In genomic region chr15:80175436-80175835, GRCh38 we compare ENCODE assay signal across 24 cellular contexts. TPM values are rescaled to one million over a fixed set of nuclear protein-coding genes. Genes with fewer than 3 reads are reported as not detected.
A peak's percentile ranks its signal among the peaks of the same experiment; 100 is the strongest.
DNase-seq lines count a peak whose midpoint lies in the region; ATAC-seq, FAIRE-seq and TF ChIP-seq lines count a peak whose summit lies in the region.
"Had no signal": no experiment of that assay in that cellular context is flagged by ENCODE, and none has a peak within 500 bp of the region (broad histone marks: within the 10 kb centered on the region; RNA-seq: fewer than 3 reads in every experiment).

No MANE protein-coding gene starts in this region.

- TF ChIP-seq EP300 in HepG2 (IDR thresholded peaks at IDR 0.05; ENCODE audit: low read depth in 2 of 2, low read length in 2 of 2), result no peak
- TF ChIP-seq EP300 in HepG2 (CRISPR knock-in tag; IDR thresholded peaks at IDR 0.05; ENCODE audit: borderline replicate concordance), result no peak

- H3K4me1 ChIP-seq in HepG2 (ENCODE audit: insufficient read depth, low read length) (peaks cover 26% of the 10 kb centered on the region), right lobe of liver (peaks cover 0 to 62% (median 30%) of the 10 kb centered on the region in 4 donors), liver (ENCODE audit: control insufficient read depth in 4 of 4, insufficient read depth in 4 of 4, low read length in 3 of 4) (peaks cover 28 to 63% (median 56%) of the 10 kb centered on the region in 4 donors)

- no peak overlapping the region for H3K9ac ChIP-seq in HepG2 (ENCODE audit: insufficient read depth, low read depth, low read length)
- no peak overlapping the region for H3K9ac ChIP-seq in liver (ENCODE audit: low read depth in 1 of 2, low read length in 2 of 2)
- H3K9ac ChIP-seq: KMS-11 had no signal

- peaks cover 7 to 50% of the 10 kb centered on the region in 2 experiments; a peak in 4 of 5 replicates for H3K36me3 ChIP-seq in HepG2 (replicated peaks in 1 of 2; ENCODE audit: control insufficient read depth in 1 of 2, insufficient read depth in 2 of 2, low read length in 2 of 2)
- peaks cover 0 to 46% (median 24%) of the 10 kb centered on the region in 4 donors for H3K36me3 ChIP-seq in right lobe of liver
- peaks cover 12 to 27% (median 23%) of the 10 kb centered on the region in 4 donors for H3K36me3 ChIP-seq in liver (ENCODE audit: control insufficient read depth in 4 of 4, insufficient read depth in 3 of 4, low read depth in 1 of 4, low read length in 3 of 4)

- FAIRE-seq in HepG2 (lab: Jason Lieb, UNC), result no peak
- FAIRE-seq: GM12891, H1, HTR-8/SVneo had no signal

- no peak overlapping the region for H3K27ac Mint-ChIP-seq in stimulated activated effector memory CD8-positive, alpha-beta T cell treated with anti-CD3 and anti-CD28 coated beads, Interleukin-12 subunit alpha, Interleukin-12 subunit beta, amount 100 ng/mL, for 72 hours
- no peak overlapping the region for H3K27ac Mint-ChIP-seq in activated T-helper 1 cell treated with anti-CD3 and anti-CD28 coated beads, Interleukin-12 subunit alpha, Interleukin-12 subunit beta, Interleukin-2, Interleukin-4 antibody, amounts not matched to agents 30 ng/mL and 10 ng/mL and 1 ng/mL, durations not matched to agents 14 hours and 24 hours and 36 hours

- ATAC-seq in HepG2 (no peak), right lobe of liver (no peak)
- ATAC-seq in stimulated activated effector memory CD8-positive, alpha-beta T cell treated with anti-CD3 and anti-CD28 coated beads, Interleukin-12 subunit alpha, Interleukin-12 subunit beta, amount 100 ng/mL, for 72 hours, result peak; percentile 8
- ATAC-seq: PC-3 had no signal

- POLR2A ChIA-PET in HepG2 (lab: Yijun Ruan, JAX), result no interaction called here

- in situ Hi-C loops in HepG2 (cut with HindIII; ENCODE audit: extremely low pct_ligation_motif_present, low pct_unique_long_range_greater_than_20kb), result no loop called here

- 100% methylated on average over 3 of the region's 9 CpGs for WGBS in HepG2 (ENCODE audit: low lambda C conversion rate)
- WGBS in right lobe of liver (ENCODE audit: insufficient coverage, low coverage, low lambda C conversion rate, missing lambda C conversion rate), result no CpG with 5 or more reads among the region's 9 CpGs
- 96% methylated on average over 9 of the region's 9 CpGs for WGBS in liver

- no peak for TF ChIP-seq CTCF in HepG2 (CRISPR knock-in tag; IDR thresholded peaks at IDR 0.05)
- TF ChIP-seq CTCF in right lobe of liver (IDR thresholded peaks at IDR 0.05), result no peak
- TF ChIP-seq CTCF in liver (IDR thresholded peaks at IDR 0.05; ENCODE audit: low read depth, low read length, missing input control), result no peak

- no peaks in the 10 kb centered on the region for H3K27me3 Mint-ChIP-seq in activated T-helper 1 cell treated with anti-CD3 and anti-CD28 coated beads, Interleukin-12 subunit alpha, Interleukin-12 subunit beta, Interleukin-2, Interleukin-4 antibody, amounts not matched to agents 30 ng/mL and 10 ng/mL and 1 ng/mL, durations not matched to agents 14 hours and 24 hours and 36 hours (ENCODE audit: insufficient read depth)

- H3K79me2 ChIP-seq in HepG2 (ENCODE audit: insufficient read depth, low read length), result no peaks in the 10 kb centered on the region

- no peak overlapping the region for H3K27ac ChIP-seq in HepG2 (ENCODE audit: extremely low read length, insufficient read depth, low read length)
- H3K27ac ChIP-seq in right lobe of liver, result peak overlapping the region in 1 of 3 donors; percentile 58
- peak overlapping the region; percentile 84 to 90 for H3K27ac ChIP-seq in liver (ENCODE audit: low read depth in 1 of 2, low read length in 2 of 2)
- H3K27ac ChIP-seq: KMS-11, SJSA1 had no signal

- TF ChIP-seq POLR2A in HepG2 (IDR thresholded peaks at IDR 0.05; ENCODE audit: insufficient read depth in 1 of 2, low read depth in 2 of 2, low read length in 2 of 2) (no peak), right lobe of liver (IDR thresholded peaks at IDR 0.05) (no peak)

- H3K36me3 Mint-ChIP-seq in stimulated activated effector memory CD8-positive, alpha-beta T cell treated with anti-CD3 and anti-CD28 coated beads, Interleukin-12 subunit alpha, Interleukin-12 subunit beta, amount 100 ng/mL, for 72 hours, result peaks cover 47% of the 10 kb centered on the region
- peaks cover 29% of the 10 kb centered on the region for H3K36me3 Mint-ChIP-seq in activated T-helper 1 cell treated with anti-CD3 and anti-CD28 coated beads, Interleukin-12 subunit alpha, Interleukin-12 subunit beta, Interleukin-2, Interleukin-4 antibody, amounts not matched to agents 30 ng/mL and 10 ng/mL and 1 ng/mL, durations not matched to agents 14 hours and 24 hours and 36 hours (ENCODE audit: low read depth)

- CTCF ChIA-PET in HepG2 (lab: Yijun Ruan, JAX; ENCODE audit: low intra/inter-chr PET ratio, low total read pairs), result no interaction called here

- TF ChIP-seq RAD21 in HepG2 (CRISPR knock-in tag; IDR thresholded peaks at IDR 0.05), result no peak
- TF ChIP-seq RAD21 in liver (IDR thresholded peaks at IDR 0.05), result no peak

- no peak overlapping the region for H3K4me3 Mint-ChIP-seq in stimulated activated effector memory CD8-positive, alpha-beta T cell treated with anti-CD3 and anti-CD28 coated beads, Interleukin-12 subunit alpha, Interleukin-12 subunit beta, amount 100 ng/mL, for 72 hours
- H3K4me3 Mint-ChIP-seq in activated T-helper 1 cell treated with anti-CD3 and anti-CD28 coated beads, Interleukin-12 subunit alpha, Interleukin-12 subunit beta, Interleukin-2, Interleukin-4 antibody, amounts not matched to agents 30 ng/mL and 10 ng/mL and 1 ng/mL, durations not matched to agents 14 hours and 24 hours and 36 hours, result no peak overlapping the region

- BruUV-seq in HepG2 (replicated peaks; lab: Mats Ljungman, UMichigan), result no TSS peak

- intact Hi-C loops in HepG2 (cut with micrococcal nuclease; ENCODE audit: unreplicated experiment), result no loop called here
- intact Hi-C loops in right lobe of liver (cut with DNase I), result loop anchor here (10.0 kb wide), 1 partner anchor 111 kb away; no protein-coding TSS in a partner anchor
- intact Hi-C loops in activated T-helper 1 cell treated with anti-CD3 and anti-CD28 coated beads, Interleukin-12 subunit alpha, Interleukin-12 subunit beta, Interleukin-2, Interleukin-4 antibody, amounts not matched to agents 30 ng/mL and 10 ng/mL and 1 ng/mL, durations not matched to agents 14 hours and 24 hours and 36 hours (cut with micrococcal nuclease), result no loop called here

- H3K9me3 ChIP-seq in HepG2 (ENCODE audit: low read length) (no peaks in the 10 kb centered on the region), right lobe of liver (no peaks in the 10 kb centered on the region), liver (ENCODE audit: control insufficient read depth in 4 of 4, low read length in 3 of 4) (no peaks in the 10 kb centered on the region)
- H3K9me3 ChIP-seq: SJSA1 had no signal

- no peak overlapping the region for H2AFZ ChIP-seq in HepG2 (ENCODE audit: low read length)

- no peaks in the 10 kb centered on the region; a peak in 1 of 5 replicates for H3K27me3 ChIP-seq in HepG2 (ENCODE audit: control insufficient read depth in 1 of 2, insufficient read depth in 2 of 2, low read length in 2 of 2)
- H3K27me3 ChIP-seq in right lobe of liver, result no peaks in the 10 kb centered on the region
- no peaks in the 10 kb centered on the region for H3K27me3 ChIP-seq in liver (ENCODE audit: control insufficient read depth in 4 of 4, insufficient read depth in 4 of 4, low read length in 3 of 4)
- H3K27me3 ChIP-seq: SJSA1 had no signal

- no peak overlapping the region for H3K4me2 ChIP-seq in HepG2 (ENCODE audit: low read depth, low read length)
- H3K4me2 ChIP-seq: KMS-11 had no signal

- peaks cover 12% of the 10 kb centered on the region for H3K4me1 Mint-ChIP-seq in stimulated activated effector memory CD8-positive, alpha-beta T cell treated with anti-CD3 and anti-CD28 coated beads, Interleukin-12 subunit alpha, Interleukin-12 subunit beta, amount 100 ng/mL, for 72 hours
- peaks cover 5% of the 10 kb centered on the region for H3K4me1 Mint-ChIP-seq in activated T-helper 1 cell treated with anti-CD3 and anti-CD28 coated beads, Interleukin-12 subunit alpha, Interleukin-12 subunit beta, Interleukin-2, Interleukin-4 antibody, amounts not matched to agents 30 ng/mL and 10 ng/mL and 1 ng/mL, durations not matched to agents 14 hours and 24 hours and 36 hours (ENCODE audit: low read depth)

- H3K4me3 ChIP-seq in HepG2 (replicated peaks in 1 of 3; ENCODE audit: insufficient read depth in 1 of 3, low read depth in 2 of 3, low read length in 3 of 3) (no peak overlapping the region), right lobe of liver (no peak overlapping the region), liver (ENCODE audit: low read depth in 1 of 3, low read length in 3 of 3) (no peak overlapping the region)
- H3K4me3 ChIP-seq: SJSA1 had no signal

- DNase-seq in HepG2 (ENCODE audit: low spot score), result no peak
- no peak for DNase-seq in right lobe of liver
- DNase-seq in stimulated activated effector memory CD8-positive, alpha-beta T cell treated with anti-CD3 and anti-CD28 coated beads, Interleukin-12 subunit alpha, Interleukin-12 subunit beta, amount 100 ng/mL, for 72 hours (ENCODE audit: low spot score in 2 of 2), result no peak
- no peak for DNase-seq in RPMI8226
- no peak for DNase-seq in activated naive CD4-positive, alpha-beta T cell treated with anti-CD3 and anti-CD28 coated beads, Interleukin-2, amount 50 U/mL, for 16 hours
- no peak for DNase-seq in activated T-helper 1 cell treated with anti-CD3 and anti-CD28 coated beads, Interleukin-12 subunit alpha, Interleukin-12 subunit beta, Interleukin-2, Interleukin-4 antibody, amounts not matched to agents 30 ng/mL and 10 ng/mL and 1 ng/mL, durations not matched to agents 14 hours and 24 hours and 36 hours (ENCODE audit: low spot score)
- DNase-seq: Calu3; DMS79 treated with DMSO at 0.1 percent for 48 hours; GF-D8; NCI-H1105 treated with DMSO at 0.1 percent for 48 hours; NCI-H146; NCI-H1930; NCI-H2107; NCI-H524; NCI-H748 treated with DMSO at 0.1 percent for 48 hours; NK-92 treated with Interleukin-12 subunit alpha and Interleukin-12 subunit beta, amount 100 ng/mL, for 24 hours; PC-3; Right ventricle myocardium superior had no signal

- no peaks in the 10 kb centered on the region for H4K20me1 ChIP-seq in HepG2 (ENCODE audit: insufficient read depth, low read length)

- no peaks in the 10 kb centered on the region for H3K9me3 Mint-ChIP-seq in stimulated activated effector memory CD8-positive, alpha-beta T cell treated with anti-CD3 and anti-CD28 coated beads, Interleukin-12 subunit alpha, Interleukin-12 subunit beta, amount 100 ng/mL, for 72 hours
- no peaks in the 10 kb centered on the region for H3K9me3 Mint-ChIP-seq in activated T-helper 1 cell treated with anti-CD3 and anti-CD28 coated beads, Interleukin-12 subunit alpha, Interleukin-12 subunit beta, Interleukin-2, Interleukin-4 antibody, amounts not matched to agents 30 ng/mL and 10 ng/mL and 1 ng/mL, durations not matched to agents 14 hours and 24 hours and 36 hours

RNA-seq across cellular contexts. Expression of gene FAH, which starts 22.6 kb away (rescaled TPM):
- total RNA-seq in HepG2 (2016; rRNA removed; fragmentation: Illumina TruSeq; extraction: Trizol), result 75.0 and 94.1 TPM in 2 replicates
- 27.3 and 29.8 TPM in 2 replicates for total RNA-seq in HepG2 (2016; cell fraction: cytosol; rRNA removed; fragmentation: Illumina TruSeq; extraction: Trizol; ENCODE audit: low read depth)
- total RNA-seq in HepG2 (2016; cell fraction: insoluble cytoplasmic fraction; rRNA removed; fragmentation: Illumina TruSeq; extraction: Trizol), result 73.4 and 102 TPM in 2 replicates
- 34.1 and 35.6 TPM in 2 replicates for total RNA-seq in HepG2 (2016; cell fraction: membrane; rRNA removed; fragmentation: Illumina TruSeq; extraction: Trizol)
- total RNA-seq in HepG2 (2016; cell fraction: nucleus; rRNA removed; fragmentation: Illumina TruSeq; extraction: Trizol), result 43.8 and 46.1 TPM in 2 replicates
- polyA plus RNA-seq in HepG2 (2011; rRNA removed), result 36.6 and 52.3 TPM in 2 replicates
- polyA plus RNA-seq in HepG2 (2011; cell fraction: cytosol; rRNA removed), result 38.0 and 43.2 TPM in 2 replicates
- polyA plus RNA-seq in HepG2 (2011; cell fraction: nucleus; rRNA removed), result 56.1 and 84.1 TPM in 2 replicates
- 47.4 and 51.9 TPM in 2 replicates for polyA plus RNA-seq in HepG2 (2012)
- polyA plus RNA-seq in HepG2 (2016; cell fraction: cytosol; fragmentation: Illumina TruSeq; extraction: Trizol; ENCODE audit: low read depth), result 29.3 and 29.7 TPM in 2 replicates
- 90.8 and 98.1 TPM in 2 replicates for polyA plus RNA-seq in HepG2 (2016; cell fraction: insoluble cytoplasmic fraction; fragmentation: Illumina TruSeq; extraction: Trizol; ENCODE audit: low read depth)
- 27.0 and 31.7 TPM in 2 replicates for polyA plus RNA-seq in HepG2 (2016; cell fraction: membrane; fragmentation: Illumina TruSeq; extraction: Trizol; ENCODE audit: low read depth)
- 51.2 and 62.5 TPM in 2 replicates for polyA plus RNA-seq in HepG2 (2016; cell fraction: nucleus; fragmentation: Illumina TruSeq; extraction: Trizol; ENCODE audit: insufficient read depth, low read depth)
- 32.6 and 139 TPM in 2 replicates for polyA minus RNA-seq in HepG2 (2011; rRNA and poly(A)+ RNA removed; ENCODE audit: low replicate concordance)
- polyA minus RNA-seq in HepG2 (2011; cell fraction: cytosol; rRNA and poly(A)+ RNA removed), result 38.0 and 39.1 TPM in 2 replicates
- polyA minus RNA-seq in HepG2 (2011; cell fraction: nucleus; rRNA and poly(A)+ RNA removed), result 33.9 and 43.5 TPM in 2 replicates
- 100 to 1,000 TPM; 164 to 250 (median 219) TPM for total RNA-seq in right lobe of liver
- total RNA-seq in liver, result 100 to 1,000 TPM in 1 of 2 donors, 10 to 100 TPM in 1; 42.1 to 195 TPM
- polyA plus RNA-seq in liver, result 100 to 1,000 TPM; 176 to 226 TPM
- 78.8 and 81.4 TPM in 2 replicates for total RNA-seq in activated T-helper 1 cell treated with anti-CD3 and anti-CD28 coated beads, Interleukin-12 subunit alpha, Interleukin-12 subunit beta, Interleukin-2, Interleukin-4 antibody, amounts not matched to agents 30 ng/mL and 10 ng/mL and 1 ng/mL, durations not matched to agents 14 hours and 24 hours and 36 hours

Comparison
In these comparisons a context has a peak if more than half of its experiments do, and no peak if none do; other contexts are left out.
1. intact Hi-C loops: an anchor here in right lobe of liver (10.0 kb wide); none called in HepG2 and activated T-helper 1 cell treated with anti-CD3 and anti-CD28 coated beads, Interleukin-12 subunit alpha, Interleukin-12 subunit beta, Interleukin-2, Interleukin-4 antibody, amounts not matched to agents 30 ng/mL and 10 ng/mL and 1 ng/mL, durations not matched to agents 14 hours and 24 hours and 36 hours.